In genomic region chr6:20789162-20789561, GRCh38 we compare ENCODE assay signal across 16 cellular contexts.
A peak's percentile ranks its signal among the peaks of the same experiment; 100 is the strongest.
DNase-seq lines count a peak whose midpoint lies in the region; ATAC-seq and TF ChIP-seq lines count a peak whose summit lies in the region.
"Had no signal": no experiment of that assay in that cellular context is flagged by ENCODE, and none has a peak within 500 bp of the region (broad histone marks: within the 10 kb centered on the region; RNA-seq: fewer than 3 reads in every experiment).

No MANE protein-coding gene starts in this region.

- no peaks in the 10 kb centered on the region for H3K9me2 ChIP-seq in SK-N-SH

- H3K36me3 ChIP-seq in SK-N-SH (replicated peaks in 1 of 2; ENCODE audit: control insufficient read depth in 1 of 2, insufficient read depth in 2 of 2, low read length in 1 of 2) (no peaks in the 10 kb centered on the region), thoracic aorta (no peaks in the 10 kb centered on the region), mucosa of descending colon (ENCODE audit: low read depth) (no peaks in the 10 kb centered on the region)
- H3K36me3 ChIP-seq: SJSA1, transverse colon had no signal

- 94% methylated on average over 3 of the region's 3 CpGs for WGBS in SK-N-SH (ENCODE audit: low lambda C conversion rate)

- H3K4me3 ChIP-seq in SK-N-SH (ENCODE audit: low read depth in 2 of 2, low read length in 1 of 2) (no peak overlapping the region), fibroblast of the aortic adventitia (ENCODE audit: low read depth, low read length) (no peak overlapping the region), thoracic aorta (no peak overlapping the region), mucosa of descending colon (no peak overlapping the region)
- H3K4me3 ChIP-seq: SJSA1, transverse colon had no signal

- CTCF ChIA-PET in SK-N-SH (lab: Yijun Ruan, JAX), result interaction anchor here (1.4 to 1.9 kb wide), 2 partner anchors 225 to 799 kb away, joined by 6 to 19 read pairs; no protein-coding TSS in a partner anchor

- ATAC-seq in Right ventricle myocardium superior (ENCODE audit: poor library complexity) (peak; percentile 69), thoracic aorta (ENCODE audit: insufficient number of reproducible peaks, low FRiP score, low read depth) (no peak), mucosa of descending colon (no peak), esophagus mucosa (no peak)
- ATAC-seq: effector memory CD8-positive, alpha-beta T cell had no signal

- H3K27ac ChIP-seq in SK-N-SH (ENCODE audit: low read depth in 2 of 2, low read length in 1 of 2) (no peak overlapping the region), thoracic aorta (no peak overlapping the region)
- H3K27ac ChIP-seq: SJSA1, transverse colon had no signal

- no peak overlapping the region for H3K9ac ChIP-seq in SK-N-SH

- H3K4me2 ChIP-seq in SK-N-SH, result no peak overlapping the region

- intact Hi-C loops in Right ventricle myocardium superior (cut with DNase I) (loop anchor here (5.0 kb wide), 1 partner anchor 798 kb away; no protein-coding TSS in a partner anchor), cardiac septum (cut with DNase I) (no loop called here), mucosa of descending colon (cut with DNase I, micrococcal nuclease) (no loop called here)

- no peaks in the 10 kb centered on the region for H3K9me3 ChIP-seq in SK-N-SH
- H3K9me3 ChIP-seq in thoracic aorta, result no peaks in the 10 kb centered on the region
- no peaks in the 10 kb centered on the region for H3K9me3 ChIP-seq in mucosa of descending colon
- H3K9me3 ChIP-seq: SJSA1, transverse colon had no signal

- TF ChIP-seq CTCF in SK-N-SH (IDR thresholded peaks at IDR 0.05), result peak; percentile 27; the same call in 1 of the 2 replicates
- peak; percentile 36 for TF ChIP-seq CTCF in fibroblast of the aortic adventitia (IDR thresholded peaks at IDR 0.05; ENCODE audit: insufficient read depth, low read length)
- peak; percentile 21 for TF ChIP-seq CTCF in thoracic aorta (IDR thresholded peaks at IDR 0.05)
- TF ChIP-seq CTCF in mucosa of descending colon (IDR thresholded peaks at IDR 0.05), result no peak

- TF ChIP-seq RAD21 in SK-N-SH (IDR thresholded peaks at IDR 0.05; ENCODE audit: low read length), result peak; percentile 78

- H3F3A ChIP-seq in SK-N-SH (replicated peaks; ENCODE audit: insufficient read depth), result no peaks in the 10 kb centered on the region

- POLR2A ChIA-PET in SK-N-SH (lab: Yijun Ruan, JAX), result interaction anchor here (1.6 kb wide), 1 partner anchor 799 kb away, joined by 5 read pairs; no protein-coding TSS in a partner anchor

- no peak overlapping the region for H2AFZ ChIP-seq in SK-N-SH (ENCODE audit: low read depth)

- H4K20me1 ChIP-seq in SK-N-SH (ENCODE audit: insufficient read depth), result no peaks in the 10 kb centered on the region

- H3K4me1 ChIP-seq in SK-N-SH (ENCODE audit: control insufficient read depth in 1 of 2, insufficient read depth in 2 of 2, low read depth in 1 of 2, low read length in 1 of 2) (peaks cover 11% of the 10 kb centered on the region in 2 experiments; a peak in 2 of 4 replicates), thoracic aorta (ENCODE audit: control insufficient read depth in 1 of 2, low read depth in 2 of 2) (no peaks in the 10 kb centered on the region), mucosa of descending colon (ENCODE audit: low read depth) (no peaks in the 10 kb centered on the region)
- H3K4me1 ChIP-seq: SJSA1, transverse colon had no signal

- H3K27me3 ChIP-seq in SK-N-SH (ENCODE audit: insufficient read depth), result no peaks in the 10 kb centered on the region
- H3K27me3 ChIP-seq in thoracic aorta (replicated peaks; ENCODE audit: insufficient read depth), result no peaks in the 10 kb centered on the region
- H3K27me3 ChIP-seq: SJSA1, transverse colon had no signal

- no peak for TF ChIP-seq EP300 in SK-N-SH (IDR thresholded peaks at IDR 0.05; ENCODE audit: borderline replicate concordance in 1 of 2, low read depth in 1 of 2, low read length in 1 of 2)

- DNase-seq in Right ventricle myocardium superior (no peak), cardiac septum (ENCODE audit: low spot score) (no peak), SK-N-SH (no peak), fibroblast of the aortic adventitia (ENCODE audit: low read depth) (peak; percentile 72), thoracic aorta (ENCODE audit: low spot score) (no peak), DMS114 treated with DMSO at 0.1 percent for 48 hours (lab: John Stamatoyannopoulos, UW; ENCODE audit: unreplicated experiment) (no peak), mucosa of descending colon (no peak)
- DNase-seq: activated CD4-positive, alpha-beta T cell treated with anti-CD3 and anti-CD28 coated beads, Interleukin-2, amount 10 ng/mL, durations not matched to agents 7 days and 5 days; activated naive CD4-positive, alpha-beta T cell; effector memory CD8-positive, alpha-beta T cell; kidney; NCI-H2171; occipital lobe; transverse colon had no signal

- H3K79me2 ChIP-seq in SK-N-SH (ENCODE audit: insufficient read depth), result no peaks in the 10 kb centered on the region

TF ChIP-seq in SK-N-SH, 30 proteins besides CTCF, POLR2A, EP300 and RAD21:
- TF ChIP-seq SIN3A (IDR thresholded peaks at IDR 0.05; ENCODE audit: borderline replicate concordance, low read depth, low read length) (no peak), SMC3 (IDR thresholded peaks at IDR 0.05; ENCODE audit: low read depth, low read length) (peak; percentile 36; the same call in 1 of the 2 replicates)
TF ChIP-seq in SK-N-SH: peak in this region for 1.
